In genomic region chr10:14605231-14605925, GRCh38 we compare ENCODE assay signal across 8 cellular contexts.
DNase-seq lines count a peak whose midpoint lies in the region; ATAC-seq and TF ChIP-seq lines count a peak whose summit lies in the region.

No MANE protein-coding gene starts in this region.

- H3K27me3 Mint-ChIP-seq in Caco-2 (ENCODE audit: insufficient read depth, unreplicated experiment): no peaks in the 10 kb centered on the region
- H3K27me3 Mint-ChIP-seq in activated naive CD4-positive, alpha-beta T cell treated with anti-CD3 and anti-CD28 coated beads for 36 hours (ENCODE audit: low read depth): no peaks in the 10 kb centered on the region

- H3K9me3 ChIP-seq in Caco-2 (no peaks in the 10 kb centered on the region), iPS-20b (ENCODE audit: insufficient read depth, low read depth, low read length) (no peaks in the 10 kb centered on the region), stomach smooth muscle (ENCODE audit: control insufficient read depth in 2 of 2, low read length in 2 of 2) (no peaks in the 10 kb centered on the region)

- ATAC-seq in GM19438 (IDR thresholded peaks at IDR 0.05; ENCODE audit: low read depth, unreplicated experiment) (peak; percentile 34), HG03571 (IDR thresholded peaks at IDR 0.05; ENCODE audit: unreplicated experiment) (peak; percentile 41)

- POLR2A ChIA-PET in Caco-2 (lab: Charles Lee): interaction anchor here (0.5 to 1.1 kb wide), 2 partner anchors 48 to 348 kb away, joined by 3 read pairs; no protein-coding TSS in a partner anchor

- peaks cover 34% of the 10 kb centered on the region for H3K36me3 Mint-ChIP-seq in Caco-2 (ENCODE audit: insufficient read depth, unreplicated experiment)
- H3K36me3 Mint-ChIP-seq in activated naive CD4-positive, alpha-beta T cell treated with anti-CD3 and anti-CD28 coated beads for 36 hours (ENCODE audit: low read depth): peaks cover 25% of the 10 kb centered on the region

- H3K9ac ChIP-seq in iPS-20b (ENCODE audit: low read depth, low read length): peak overlapping the region; percentile 53; the same call in 1 of the 2 replicates
- H3K9ac ChIP-seq in stomach smooth muscle (ENCODE audit: low read length in 2 of 2): peak overlapping the region; percentile 72 to 75

- peak overlapping the region; percentile 80 for H3K4me3 Mint-ChIP-seq in Caco-2 (ENCODE audit: unreplicated experiment)
- H3K4me3 Mint-ChIP-seq in activated naive CD4-positive, alpha-beta T cell treated with anti-CD3 and anti-CD28 coated beads for 36 hours: peak overlapping the region; percentile 87

- no peak for TF ChIP-seq CTCF in Caco-2 (IDR thresholded peaks at IDR 0.05; ENCODE audit: insufficient read depth in 1 of 2, low read depth in 1 of 2, low read length in 1 of 2, severe bottlenecking in 1 of 2, unreplicated experiment in 1 of 2)

- H3K4me1 ChIP-seq in Caco-2 (peaks cover 53% of the 10 kb centered on the region), iPS-20b (ENCODE audit: insufficient read depth, low read length) (peaks cover 5% of the 10 kb centered on the region; the same call in 1 of the 2 replicates), stomach smooth muscle (ENCODE audit: control insufficient read depth, insufficient read depth, low read length) (peaks cover 11% of the 10 kb centered on the region)

- intact Hi-C loops in Caco-2 (cut with micrococcal nuclease; ENCODE audit: unreplicated experiment): loop anchor here (2.0 kb wide), 1 partner anchor 97 kb away; no protein-coding TSS in a partner anchor
- intact Hi-C loops in activated naive CD4-positive, alpha-beta T cell treated with anti-CD3 and anti-CD28 coated beads for 36 hours (cut with micrococcal nuclease): loop anchor here (1.0 to 10.0 kb wide), 16 partner anchors 17 to 563 kb away; partner anchors contain the start of genes CDNF, DCLRE1C, HSPA14 and MSANTD7

- peaks cover 8% of the 10 kb centered on the region for H3K36me3 ChIP-seq in Caco-2 (ENCODE audit: control insufficient read depth, insufficient read depth, low read length)
- no peaks in the 10 kb centered on the region for H3K36me3 ChIP-seq in iPS-20b (ENCODE audit: insufficient read depth, low read depth, low read length)
- no peaks in the 10 kb centered on the region for H3K36me3 ChIP-seq in stomach smooth muscle (ENCODE audit: control insufficient read depth in 2 of 2, insufficient read depth in 2 of 2, low read length in 2 of 2)

- H3K4me3 ChIP-seq in Caco-2 (ENCODE audit: low read depth, low read length): peak overlapping the region; percentile 49
- peak overlapping the region; percentile 78 for H3K4me3 ChIP-seq in iPS-20b (ENCODE audit: low read length)
- H3K4me3 ChIP-seq in stomach smooth muscle (ENCODE audit: low read length in 2 of 2): peak overlapping the region; percentile 75 to 80

- H3K4me1 Mint-ChIP-seq in Caco-2 (ENCODE audit: low read depth, unreplicated experiment): peaks cover 36% of the 10 kb centered on the region
- peaks cover 54% of the 10 kb centered on the region for H3K4me1 Mint-ChIP-seq in activated naive CD4-positive, alpha-beta T cell treated with anti-CD3 and anti-CD28 coated beads for 36 hours (ENCODE audit: low read depth)

- BruUV-seq in Caco-2 (replicated peaks; lab: Mats Ljungman, UMichigan): no TSS peak

- no peak for DNase-seq in Caco-2
- DNase-seq in activated naive CD4-positive, alpha-beta T cell treated with anti-CD3 and anti-CD28 coated beads for 36 hours: peak; percentile 67
- DNase-seq in NCI-H446 (lab: John Stamatoyannopoulos, UW): no peak
- DNase-seq in HUDEP-2 (lab: John Stamatoyannopoulos, UW; ENCODE audit: unreplicated experiment in 76 of 76): no peak

- no peaks in the 10 kb centered on the region for H3K9me3 Mint-ChIP-seq in Caco-2 (ENCODE audit: unreplicated experiment)
- H3K9me3 Mint-ChIP-seq in activated naive CD4-positive, alpha-beta T cell treated with anti-CD3 and anti-CD28 coated beads for 36 hours: no peaks in the 10 kb centered on the region

- H3K27ac ChIP-seq in iPS-20b (ENCODE audit: low read length) (no peak overlapping the region), stomach smooth muscle (ENCODE audit: low read length) (no peak overlapping the region)

- H3K27me3 ChIP-seq in Caco-2 (replicated peaks; ENCODE audit: control insufficient read depth, insufficient read depth, low read length) (no peaks in the 10 kb centered on the region), iPS-20b (ENCODE audit: insufficient read depth, low read length) (peaks cover 33% of the 10 kb centered on the region), stomach smooth muscle (ENCODE audit: control insufficient read depth in 1 of 2, insufficient read depth in 2 of 2, low read length in 2 of 2) (no peaks in the 10 kb centered on the region)

- H3K27ac Mint-ChIP-seq in Caco-2 (ENCODE audit: unreplicated experiment): peak overlapping the region; percentile 43
- H3K27ac Mint-ChIP-seq in activated naive CD4-positive, alpha-beta T cell treated with anti-CD3 and anti-CD28 coated beads for 36 hours: peak overlapping the region; percentile 94

- CTCF ChIA-PET in Caco-2 (lab: Charles Lee): no interaction called here
- CTCF ChIA-PET in activated naive CD4-positive, alpha-beta T cell treated with anti-CD3 and anti-CD28 coated beads for 36 hours (lab: Charles Lee): interaction anchor here (0.7 to 1.1 kb wide), 2 partner anchors 43 to 232 kb away, joined by 3 to 4 read pairs; partner anchors contain the start of genes CDNF, HSPA14 and MSANTD7
